In the genomic region with DNA sequence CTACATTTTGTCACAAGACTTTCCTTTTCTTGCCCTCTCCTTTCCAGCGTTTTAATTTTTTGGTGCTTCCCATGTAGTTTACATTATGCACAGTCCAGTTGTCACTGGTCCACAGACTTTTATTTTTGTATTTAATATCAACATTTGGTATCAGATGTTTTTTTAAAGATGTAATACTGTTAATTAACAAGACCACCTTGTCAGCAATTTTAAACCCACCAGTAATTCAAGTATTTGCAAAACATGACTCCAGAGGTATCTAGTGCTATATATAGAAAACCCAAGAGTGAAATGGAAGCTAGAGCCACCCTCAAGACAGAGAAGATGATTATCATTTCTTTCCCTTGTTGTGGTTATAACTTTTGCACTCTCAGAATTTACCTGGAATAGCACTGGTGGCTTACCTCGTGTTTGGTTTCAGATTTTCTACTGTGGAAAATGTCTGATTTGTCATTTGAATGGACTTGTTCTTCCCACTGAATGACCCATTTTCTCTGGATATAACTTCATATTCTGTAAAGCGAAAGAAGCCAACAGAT, we compare ENCODE assay signal across 24 cellular contexts.
"Had no signal": no experiment of that assay in that cellular context is flagged by ENCODE, and none has a peak within 500 bp of the region (broad histone marks: within the 10 kb centered on the region; RNA-seq: fewer than 3 reads in every experiment).

No MANE protein-coding gene starts in this region.

- FAIRE-seq: islet of Langerhans, pancreas had no signal

- H3K36me3 Mint-ChIP-seq: immature natural killer cell; natural killer cell treated with Interleukin-12 subunit alpha and Interleukin-12 subunit beta and Interleukin-15 and Interleukin-18, amount 100 ng/mL, for 72 hours; stimulated activated naive B cell treated with anti-CD40 and anti-IgM and Interleukin-4, amounts not matched to agents 10 μg/mL and 1 μg/mL and 100 μg/mL, for 72 hours had no signal

- H3K9me3 ChIP-seq: left ventricle myocardium inferior, mucosa of descending colon, pancreas, right atrium auricular region, stomach, testis, thyroid gland, transverse colon, upper lobe of left lung, vagina had no signal

- H3K4me1 ChIP-seq: left ventricle myocardium inferior, pancreas, right atrium auricular region, testis, thyroid gland, upper lobe of left lung had no signal

- H3K27ac ChIP-seq: left ventricle myocardium inferior, pancreas, right atrium auricular region, skin epidermis, stomach, testis, thyroid gland, transverse colon, upper lobe of left lung, vagina had no signal

- H3K4me3 ChIP-seq: left ventricle myocardium inferior, lung, mucosa of descending colon, pancreas, right atrium auricular region, skin epidermis, stomach, testis, thyroid gland, transverse colon, upper lobe of left lung, vagina had no signal

- H3K27me3 ChIP-seq: pancreas, right atrium auricular region, stomach, testis, thyroid gland, transverse colon, upper lobe of left lung, vagina had no signal

- DNase-seq: hippocampal formation; immature natural killer cell; left ventricle myocardium inferior; midbrain; mucosa of descending colon; naive thymus-derived CD4-positive, alpha-beta T cell; nucleus accumbens; pancreas; stimulated activated CD4-positive, alpha-beta T cell treated with anti-CD3 and anti-CD28 coated beads, Interleukin-12 subunit alpha, Interleukin-12 subunit beta, amount 100 ng/mL, for 4 hours; stimulated activated CD4-positive, alpha-beta T cell treated with anti-CD3 and anti-CD28 coated beads, Interleukin-4, amount 100 ng/mL, for 1 hour; stimulated activated naive B cell treated with anti-CD40 and anti-IgM and Interleukin-4, amounts not matched to agents 10 μg/mL and 1 μg/mL and 100 μg/mL, for 72 hours; stomach; testis; thyroid gland; transverse colon; upper lobe of left lung had no signal

- H3K36me3 ChIP-seq: pancreas, thyroid gland, transverse colon, upper lobe of left lung had no signal

- ATAC-seq: mucosa of descending colon; naive thymus-derived CD4-positive, alpha-beta T cell; natural killer cell treated with Interleukin-12 subunit alpha and Interleukin-12 subunit beta and Interleukin-15 and Interleukin-18, amount 100 ng/mL, for 72 hours; pancreas; sciatic nerve; stimulated activated naive B cell treated with anti-CD40 and anti-IgM and Interleukin-4, amounts not matched to agents 10 μg/mL and 1 μg/mL and 100 μg/mL, for 72 hours had no signal

- H3K27ac Mint-ChIP-seq: immature natural killer cell; naive thymus-derived CD4-positive, alpha-beta T cell; natural killer cell treated with Interleukin-12 subunit alpha and Interleukin-12 subunit beta and Interleukin-15 and Interleukin-18, amount 100 ng/mL, for 72 hours; stimulated activated naive B cell treated with anti-CD40 and anti-IgM and Interleukin-4, amounts not matched to agents 10 μg/mL and 1 μg/mL and 100 μg/mL, for 72 hours had no signal

- H3K4me1 Mint-ChIP-seq: immature natural killer cell; neural crest cell; stimulated activated naive B cell treated with anti-CD40 and anti-IgM and Interleukin-4, amounts not matched to agents 10 μg/mL and 1 μg/mL and 100 μg/mL, for 72 hours had no signal

- H3K27me3 Mint-ChIP-seq: stimulated activated naive B cell treated with anti-CD40 and anti-IgM and Interleukin-4, amounts not matched to agents 10 μg/mL and 1 μg/mL and 100 μg/mL, for 72 hours had no signal

- H3K4me3 Mint-ChIP-seq: immature natural killer cell; naive thymus-derived CD4-positive, alpha-beta T cell; natural killer cell treated with Interleukin-12 subunit alpha and Interleukin-12 subunit beta and Interleukin-15 and Interleukin-18, amount 100 ng/mL, for 72 hours; neural crest cell; stimulated activated naive B cell treated with anti-CD40 and anti-IgM and Interleukin-4, amounts not matched to agents 10 μg/mL and 1 μg/mL and 100 μg/mL, for 72 hours had no signal

- H3K9me3 Mint-ChIP-seq: natural killer cell treated with Interleukin-12 subunit alpha and Interleukin-12 subunit beta and Interleukin-15 and Interleukin-18, amount 100 ng/mL, for 72 hours; neural crest cell; stimulated activated naive B cell treated with anti-CD40 and anti-IgM and Interleukin-4, amounts not matched to agents 10 μg/mL and 1 μg/mL and 100 μg/mL, for 72 hours had no signal
